18 cellular contexts compared by ENCODE assay signal in genomic region chr12:10634427-10634826, GRCh38. TPM values are rescaled to one million over a fixed set of nuclear protein-coding genes. Genes with fewer than 3 reads are reported as not detected.
A peak's percentile ranks its signal among the peaks of the same experiment; 100 is the strongest.
DNase-seq lines count a peak whose midpoint lies in the region; ATAC-seq, FAIRE-seq and TF ChIP-seq lines count a peak whose summit lies in the region.
"Had no signal": no experiment of that assay in that cellular context is flagged by ENCODE, and none has a peak within 500 bp of the region (broad histone marks: within the 10 kb centered on the region; RNA-seq: fewer than 3 reads in every experiment).

No MANE protein-coding gene starts in this region.

- TF ChIP-seq CTCF in hepatocyte (IDR thresholded peaks at IDR 0.05; ENCODE audit: poor library complexity) = no peak

- H3K4me2 ChIP-seq in hepatocyte = no peak overlapping the region
- H3K4me2 ChIP-seq: GM23338 had no signal

- H3K4me1 ChIP-seq in hepatocyte (ENCODE audit: insufficient read depth) = peaks cover 4% of the 10 kb centered on the region

- no peaks in the 10 kb centered on the region for H3K79me2 ChIP-seq in hepatocyte

- H3K27ac ChIP-seq in hepatocyte = no peak overlapping the region
- H3K27ac ChIP-seq: stomach had no signal

- H3K4me3 ChIP-seq in skeletal muscle cell (ENCODE audit: low read depth, low read length) (no peak overlapping the region), hepatocyte (no peak overlapping the region)
- H3K4me3 ChIP-seq: GM23338, lung, stomach had no signal

- H3K36me3 ChIP-seq in hepatocyte (replicated peaks; ENCODE audit: insufficient read depth, low read depth) = no peaks in the 10 kb centered on the region

- FAIRE-seq in RCC 7860 (lab: Jason Lieb, UNC) = peak; percentile 98
- FAIRE-seq: endothelial cell of umbilical vein, small intestine had no signal

- peak; percentile 69 for DNase-seq in GM04504 (ENCODE audit: low read depth)
- peak; percentile 97 for DNase-seq in RCC 7860 (ENCODE audit: low spot score)
- peak; percentile 71 for DNase-seq in fibroblast of gingiva (ENCODE audit: low read depth)
- peak; percentile 37 for DNase-seq in skeletal muscle cell (ENCODE audit: low read depth)
- DNase-seq in hepatocyte (ENCODE audit: low spot score) = no peak
- no peak for DNase-seq in 8988T
- no peak for DNase-seq in NK-92 (lab: John Stamatoyannopoulos, UW; ENCODE audit: unreplicated experiment)
- DNase-seq: hypothalamus; NCI-H2171; NK-92 treated with Interleukin-12 subunit alpha and Interleukin-12 subunit beta, amount 100 ng/mL, for 24 hours; small intestine; stomach had no signal

- no peaks in the 10 kb centered on the region for H3K9me3 ChIP-seq in hepatocyte (ENCODE audit: low read depth)
- H3K9me3 ChIP-seq: stomach had no signal

- 87% methylated on average over 5 of the region's 5 CpGs for WGBS in hepatocyte (ENCODE audit: low lambda C conversion rate, missing lambda C conversion rate)

- no peak for ATAC-seq in HG02798 (IDR thresholded peaks at IDR 0.05; ENCODE audit: poor library complexity, unreplicated experiment)
- ATAC-seq: activated naive CD4-positive, alpha-beta T cell treated with anti-CD3 and anti-CD28 coated beads, Interleukin-2, amount 50 U/mL, for 72 hours; GM23338; WTC11 had no signal

- H3K9me2 ChIP-seq in hepatocyte (replicated peaks; ENCODE audit: insufficient read depth) = no peaks in the 10 kb centered on the region

- no peaks in the 10 kb centered on the region for H3K27me3 ChIP-seq in hepatocyte
- H3K27me3 ChIP-seq: stomach had no signal

- no peaks in the 10 kb centered on the region for H4K20me1 ChIP-seq in hepatocyte (ENCODE audit: insufficient read depth, poor library complexity, severe bottlenecking)

- no peak overlapping the region for H2AFZ ChIP-seq in hepatocyte
- H2AFZ ChIP-seq: GM23338 had no signal

RNA-seq across cellular contexts. Expression of gene MAGOHB, which starts 21.0 kb away (rescaled TPM):
- total RNA-seq in hepatocyte = 21.4 and 23.9 TPM in 2 replicates
- polyA plus RNA-seq in hepatocyte = 39.4 and 40.2 TPM in 2 replicates

RNA-seq across cellular contexts. Expression of gene STYK1, which starts 39.4 kb away (rescaled TPM):
- 0.48 and 3.6 TPM in 2 replicates for total RNA-seq in hepatocyte
- 0.09 and 0.58 TPM in 2 replicates for polyA plus RNA-seq in hepatocyte

Comparison
In these comparisons a context has a peak if more than half of its experiments do, and no peak if none do; other contexts are left out.
1. DNase-seq: peak in GM04504 (single experiment), RCC 7860 (single experiment), fibroblast of gingiva (single experiment) and skeletal muscle cell (single experiment); none in hepatocyte (single experiment), 8988T (single experiment) and NK-92 (single experiment).